Comparison of ENCODE assay signal across 18 cellular contexts in the genomic region with DNA sequence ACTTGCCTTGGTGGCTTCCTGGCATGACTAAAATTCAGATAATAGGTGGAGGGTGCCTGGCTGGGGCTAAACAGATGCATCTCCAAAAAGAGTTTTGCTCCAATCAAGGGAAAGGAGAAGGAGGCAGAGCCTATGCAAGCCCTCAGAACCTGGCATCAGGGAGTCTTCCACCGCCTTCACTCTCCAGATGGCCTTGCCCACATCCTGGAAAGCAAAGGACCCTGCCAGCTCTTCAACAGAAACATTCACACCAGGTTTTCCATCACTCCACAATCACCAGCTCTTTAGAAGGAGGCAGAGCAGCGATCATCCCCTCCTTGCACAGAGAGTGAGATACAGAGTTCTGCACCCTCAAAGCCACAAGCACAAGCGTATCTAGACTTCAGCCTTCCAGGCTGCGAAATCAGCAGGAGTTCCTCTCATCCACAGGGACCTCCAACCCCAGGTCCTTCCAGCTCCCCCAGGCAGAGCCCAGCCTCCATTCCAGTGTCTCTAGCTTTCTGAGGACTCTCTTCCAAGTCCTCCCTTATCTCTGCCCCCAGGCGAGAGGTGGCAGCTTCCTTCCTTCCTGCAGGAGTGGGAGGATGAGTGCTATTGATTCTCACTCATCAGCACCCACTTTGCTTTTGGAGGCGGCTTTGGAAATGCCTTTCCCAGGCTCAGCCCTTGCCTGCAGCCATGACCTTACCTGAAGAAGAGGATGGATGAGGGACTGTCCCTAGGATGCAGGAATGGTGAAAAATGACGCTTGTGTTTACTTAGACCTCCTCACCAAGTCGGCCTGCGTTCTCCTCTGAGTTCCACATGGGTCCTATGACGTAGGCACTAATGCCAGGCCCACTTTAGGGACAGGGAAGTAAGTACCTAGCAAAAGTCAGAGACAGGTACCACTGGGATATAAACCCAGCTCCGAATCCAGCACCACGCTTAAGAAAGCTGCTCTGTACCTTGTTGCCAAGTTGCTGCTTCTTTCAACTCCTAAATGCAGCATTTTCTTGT.
"Had no signal": no experiment of that assay in that cellular context is flagged by ENCODE, and none has a peak within 500 bp of the region (broad histone marks: within the 10 kb centered on the region; RNA-seq: fewer than 3 reads in every experiment).

No MANE protein-coding gene starts in this region.

- H3K27ac Mint-ChIP-seq: activated CD4-positive, alpha-beta T cell treated with anti-CD3 and anti-CD28 coated beads, Interleukin-2, amount 10 ng/mL, durations not matched to agents 7 days and 5 days; activated CD8-positive, alpha-beta T cell treated with anti-CD3 and anti-CD28 coated beads, Interleukin-2, amount 10 ng/mL, durations not matched to agents 7 days and 5 days; activated T-cell treated with anti-CD3 and anti-CD28 coated beads, Interleukin-2, amount 50 U/mL, for 24 hours; naive thymus-derived CD8-positive, alpha-beta T cell; T-cell had no signal

- H3K4me3 ChIP-seq: ascending aorta, gastrocnemius medialis, tibial nerve had no signal

- H3K4me3 Mint-ChIP-seq: activated CD4-positive, alpha-beta T cell treated with anti-CD3 and anti-CD28 coated beads, Interleukin-2, amount 10 ng/mL, durations not matched to agents 7 days and 5 days; activated CD8-positive, alpha-beta T cell treated with anti-CD3 and anti-CD28 coated beads, Interleukin-2, amount 10 ng/mL, durations not matched to agents 7 days and 5 days; activated T-cell treated with anti-CD3 and anti-CD28 coated beads, Interleukin-2, amount 50 U/mL, for 24 hours; naive thymus-derived CD8-positive, alpha-beta T cell; T-cell had no signal

- H3K9me3 ChIP-seq: ascending aorta, gastrocnemius medialis, neutrophil, tibial nerve had no signal

- H3K4me1 Mint-ChIP-seq: activated CD4-positive, alpha-beta T cell treated with anti-CD3 and anti-CD28 coated beads, Interleukin-2, amount 10 ng/mL, durations not matched to agents 7 days and 5 days; naive thymus-derived CD8-positive, alpha-beta T cell; T-cell had no signal

- H3K36me3 ChIP-seq: ascending aorta, gastrocnemius medialis, neutrophil, tibial nerve had no signal

- H3K4me1 ChIP-seq: ascending aorta, gastrocnemius medialis, tibial nerve had no signal

- DNase-seq: activated CD4-positive, alpha-beta T cell treated with anti-CD3 and anti-CD28 coated beads, Interleukin-2, amount 10 ng/mL, durations not matched to agents 7 days and 5 days; activated CD8-positive, alpha-beta T cell treated with anti-CD3 and anti-CD28 coated beads, Interleukin-2, amount 10 ng/mL, durations not matched to agents 7 days and 5 days; activated naive CD4-positive, alpha-beta T cell treated with anti-CD3 and anti-CD28 coated beads, Interleukin-2, amount 50 U/mL, for 16 hours; activated T-cell treated with anti-CD3 and anti-CD28 coated beads, Interleukin-2, amount 50 U/mL, for 24 hours; cerebellar nuclear complex; cortex of kidney; gastrocnemius medialis; mesenchymal stem cell; naive thymus-derived CD8-positive, alpha-beta T cell; stimulated activated CD8-positive, alpha-beta memory T cell treated with anti-CD3 and anti-CD28 coated beads, Interleukin-4, amount 100 ng/mL, for 48 hours; stimulated activated naive CD4-positive, alpha-beta T cell treated with Interleukin-2 at 50 U/mL for 16 hours; T-cell; T-helper 9 cell had no signal

- H3K27ac ChIP-seq: ascending aorta, gastrocnemius medialis, parathyroid adenoma, tibial nerve had no signal

- ATAC-seq: activated CD8-positive, alpha-beta T cell treated with anti-CD3 and anti-CD28 coated beads, Interleukin-2, amount 10 ng/mL, durations not matched to agents 7 days and 5 days; esophagus mucosa; gastrocnemius medialis; naive thymus-derived CD8-positive, alpha-beta T cell; T-cell had no signal

- H3K9me3 Mint-ChIP-seq: activated CD4-positive, alpha-beta T cell treated with anti-CD3 and anti-CD28 coated beads, Interleukin-2, amount 10 ng/mL, durations not matched to agents 7 days and 5 days; activated T-cell treated with anti-CD3 and anti-CD28 coated beads, Interleukin-2, amount 50 U/mL, for 24 hours had no signal

- H3K36me3 Mint-ChIP-seq: naive thymus-derived CD8-positive, alpha-beta T cell; T-cell had no signal
